19 cellular contexts compared by ENCODE assay signal in genomic region chr7:46029111-46029704, GRCh38.
"Had no signal": no experiment of that assay in that cellular context is flagged by ENCODE, and none has a peak within 500 bp of the region (broad histone marks: within the 10 kb centered on the region; RNA-seq: fewer than 3 reads in every experiment).

No MANE protein-coding gene starts in this region.

- DNase-seq: activated CD4-positive, alpha-beta T cell treated with anti-CD3 and anti-CD28 coated beads, Interleukin-2, amount 10 ng/mL, durations not matched to agents 7 days and 5 days; activated CD8-positive, alpha-beta T cell treated with anti-CD3 and anti-CD28 coated beads, Interleukin-2, amount 10 ng/mL, durations not matched to agents 7 days and 5 days; activated naive CD4-positive, alpha-beta T cell treated with anti-CD3 and anti-CD28 coated beads for 36 hours; activated T-cell treated with anti-CD3 and anti-CD28 coated beads, Interleukin-2, amount 50 U/mL, for 24 hours; anterior cingulate cortex; brain microvascular endothelial cell; heart left ventricle; left cardiac atrium; mesenchymal stem cell; natural killer cell; stimulated activated CD4-positive, alpha-beta T cell treated with anti-CD3 and anti-CD28 coated beads, Interleukin-2, amount 100 ng/mL, for 24 hours; stimulated activated naive CD4-positive, alpha-beta T cell treated with Interleukin-2 at 50 U/mL for 16 hours; thyroid gland had no signal

- H3K27me3 ChIP-seq: brain microvascular endothelial cell, gastroesophageal sphincter, heart left ventricle, thyroid gland had no signal

- H3K9me3 ChIP-seq: gastroesophageal sphincter, heart left ventricle, thyroid gland had no signal

- H3K4me1 Mint-ChIP-seq: activated CD4-positive, alpha-beta T cell treated with anti-CD3 and anti-CD28 coated beads, Interleukin-2, amount 10 ng/mL, durations not matched to agents 7 days and 5 days; central memory CD8-positive, alpha-beta T cell; natural killer cell had no signal

- H3K27ac ChIP-seq: brain microvascular endothelial cell, coronary artery, gastroesophageal sphincter, heart left ventricle, thyroid gland had no signal

- H3K27me3 Mint-ChIP-seq: activated CD4-positive, alpha-beta T cell treated with anti-CD3 and anti-CD28 coated beads, Interleukin-2, amount 10 ng/mL, durations not matched to agents 7 days and 5 days; activated T-cell treated with anti-CD3 and anti-CD28 coated beads, Interleukin-2, amount 50 U/mL, for 24 hours; central memory CD8-positive, alpha-beta T cell had no signal

- H3K9me3 Mint-ChIP-seq: activated CD4-positive, alpha-beta T cell treated with anti-CD3 and anti-CD28 coated beads, Interleukin-2, amount 10 ng/mL, durations not matched to agents 7 days and 5 days; activated naive CD4-positive, alpha-beta T cell treated with anti-CD3 and anti-CD28 coated beads for 36 hours; activated T-cell treated with anti-CD3 and anti-CD28 coated beads, Interleukin-2, amount 50 U/mL, for 24 hours; activated T-helper 2 cell treated with anti-CD3 and anti-CD28 coated beads, Interferon-gamma antibody, Interleukin-2, Interleukin-4, amounts not matched to agents 10 μg/mL and 5 μg/mL and 100 μg/mL, durations not matched to agents 14 hours and 24 hours and 36 hours; central memory CD8-positive, alpha-beta T cell; T-helper 1 cell treated with Interleukin-12 subunit alpha and Interleukin-12 subunit beta and Interleukin-4 antibody, amounts not matched to agents 30 μg/mL and 1 μg/mL, for 36 hours had no signal

- H3K27ac Mint-ChIP-seq: activated CD4-positive, alpha-beta T cell treated with anti-CD3 and anti-CD28 coated beads, Interleukin-2, amount 10 ng/mL, durations not matched to agents 7 days and 5 days; activated CD8-positive, alpha-beta T cell treated with anti-CD3 and anti-CD28 coated beads, Interleukin-2, amount 10 ng/mL, durations not matched to agents 7 days and 5 days; activated naive CD4-positive, alpha-beta T cell treated with anti-CD3 and anti-CD28 coated beads for 36 hours; activated T-cell treated with anti-CD3 and anti-CD28 coated beads, Interleukin-2, amount 50 U/mL, for 24 hours; activated T-helper 2 cell treated with anti-CD3 and anti-CD28 coated beads, Interferon-gamma antibody, Interleukin-2, Interleukin-4, amounts not matched to agents 10 μg/mL and 5 μg/mL and 100 μg/mL, durations not matched to agents 14 hours and 24 hours and 36 hours; natural killer cell; T-helper 1 cell treated with Interleukin-12 subunit alpha and Interleukin-12 subunit beta and Interleukin-4 antibody, amounts not matched to agents 30 μg/mL and 1 μg/mL, for 36 hours had no signal

- H3K4me3 ChIP-seq: coronary artery, gastroesophageal sphincter, heart left ventricle, thyroid gland had no signal

- ATAC-seq: activated CD4-positive, CD25-positive, alpha-beta regulatory T cell treated with anti-CD3 and anti-CD28 coated beads, Interleukin-2, amount 50 U/mL, for 24 hours; activated CD8-positive, alpha-beta T cell treated with anti-CD3 and anti-CD28 coated beads, Interleukin-2, amount 10 ng/mL, durations not matched to agents 7 days and 5 days; gastroesophageal sphincter; heart left ventricle; left cardiac atrium; natural killer cell had no signal

- H3K4me3 Mint-ChIP-seq: activated CD4-positive, alpha-beta T cell treated with anti-CD3 and anti-CD28 coated beads, Interleukin-2, amount 10 ng/mL, durations not matched to agents 7 days and 5 days; activated CD8-positive, alpha-beta T cell treated with anti-CD3 and anti-CD28 coated beads, Interleukin-2, amount 10 ng/mL, durations not matched to agents 7 days and 5 days; activated naive CD4-positive, alpha-beta T cell treated with anti-CD3 and anti-CD28 coated beads for 36 hours; activated T-cell treated with anti-CD3 and anti-CD28 coated beads, Interleukin-2, amount 50 U/mL, for 24 hours; central memory CD8-positive, alpha-beta T cell; natural killer cell; T-helper 1 cell treated with Interleukin-12 subunit alpha and Interleukin-12 subunit beta and Interleukin-4 antibody, amounts not matched to agents 30 μg/mL and 1 μg/mL, for 36 hours had no signal

- H3K36me3 ChIP-seq: brain microvascular endothelial cell, gastroesophageal sphincter, heart left ventricle, thyroid gland had no signal

- H3K4me1 ChIP-seq: gastroesophageal sphincter, thyroid gland had no signal

- H3K36me3 Mint-ChIP-seq: natural killer cell had no signal
